ENCODE assay signal across 8 cellular contexts in genomic region chr11:47981667-47982404, GRCh38. TPM values are rescaled to one million over a fixed set of nuclear protein-coding genes. Genes with fewer than 3 reads are reported as not detected.
DNase-seq lines count a peak whose midpoint lies in the region; ATAC-seq lines count a peak whose summit lies in the region.

No MANE protein-coding gene starts in this region.

- peaks cover 26% of the 10 kb centered on the region for H3K4me1 Mint-ChIP-seq in activated T-helper 17 cell treated with anti-CD3 and anti-CD28 coated beads, Interleukin-2, amount 50 U/mL, for 72 hours

- H3K9ac ChIP-seq in iPS-18a (ENCODE audit: low read length), result no peak overlapping the region

- H3K9me3 Mint-ChIP-seq in activated T-helper 17 cell treated with anti-CD3 and anti-CD28 coated beads, Interleukin-2, amount 50 U/mL, for 72 hours, result no peaks in the 10 kb centered on the region

- H3K27me3 Mint-ChIP-seq in activated T-helper 17 cell treated with anti-CD3 and anti-CD28 coated beads, Interleukin-2, amount 50 U/mL, for 72 hours, result no peaks in the 10 kb centered on the region

- H3K4me3 Mint-ChIP-seq in activated T-helper 17 cell treated with anti-CD3 and anti-CD28 coated beads, Interleukin-2, amount 50 U/mL, for 72 hours, result peak overlapping the region; percentile 91

- H3K36me3 ChIP-seq in iPS-18a (ENCODE audit: control insufficient read depth, low read depth, low read length), result no peaks in the 10 kb centered on the region

- no peaks in the 10 kb centered on the region for H3K9me3 ChIP-seq in iPS-18a (ENCODE audit: control insufficient read depth, low read depth, low read length)

- H3K4me3 ChIP-seq in iPS-18a (ENCODE audit: low read length), result peak overlapping the region; percentile 64

- peak overlapping the region; percentile 95 for H3K27ac Mint-ChIP-seq in activated T-helper 17 cell treated with anti-CD3 and anti-CD28 coated beads, Interleukin-2, amount 50 U/mL, for 72 hours

- peak; percentile 54 for ATAC-seq in activated T-helper 17 cell treated with anti-CD3 and anti-CD28 coated beads, Interleukin-2, amount 50 U/mL, for 72 hours (replicated peaks)
- ATAC-seq in stimulated activated naive CD8-positive, alpha-beta T cell treated with anti-CD3 and anti-CD28 coated beads, Interleukin-15, Interleukin-2, amounts not matched to agents 100 U/mL and 50 U/mL, for 24 hours, result no peak
- ATAC-seq in HG03039 (IDR thresholded peaks at IDR 0.05; ENCODE audit: unreplicated experiment), result no peak

- H3K27ac ChIP-seq in iPS-18a (ENCODE audit: low read length), result no peak overlapping the region

- H3K27me3 ChIP-seq in iPS-18a (ENCODE audit: control insufficient read depth, insufficient read depth, low read length), result peaks cover 17% of the 10 kb centered on the region

- peaks cover 42% of the 10 kb centered on the region for H3K36me3 Mint-ChIP-seq in activated T-helper 17 cell treated with anti-CD3 and anti-CD28 coated beads, Interleukin-2, amount 50 U/mL, for 72 hours (ENCODE audit: low read depth)

- peak; percentile 65 for DNase-seq in activated CD8-positive, alpha-beta memory T cell treated with anti-CD3 and anti-CD28 coated beads, Interleukin-2, amount 50 U/mL, for 48 hours
- no peak for DNase-seq in activated CD8-positive, alpha-beta memory T cell treated with anti-CD3 and anti-CD28 coated beads for 24 hours
- DNase-seq in stimulated activated naive CD8-positive, alpha-beta T cell treated with anti-CD3 and anti-CD28 coated beads, Interleukin-15, Interleukin-2, amounts not matched to agents 100 U/mL and 50 U/mL, for 24 hours, result peak; percentile 38
- no peak for DNase-seq in NCI-H446 (lab: John Stamatoyannopoulos, UW)
- no peak for DNase-seq in pons (ENCODE audit: low spot score)

- peaks cover 11% of the 10 kb centered on the region for H3K4me1 ChIP-seq in iPS-18a (ENCODE audit: control insufficient read depth, low read depth, low read length)

RNA-seq across cellular contexts. Expression of gene PTPRJ, which starts 1.5 kb away (rescaled TPM):
- total RNA-seq in activated T-helper 17 cell treated with anti-CD3 and anti-CD28 coated beads, Interleukin-2, amount 50 U/mL, for 72 hours, result 10 to 100 TPM; 36.1 to 52.8 TPM

Comparison
In these comparisons a context has a peak if more than half of its experiments do, and no peak if none do; other contexts are left out.
1. DNase-seq: peak in activated CD8-positive, alpha-beta memory T cell treated with anti-CD3 and anti-CD28 coated beads, Interleukin-2, amount 50 U/mL, for 48 hours (single experiment) and stimulated activated naive CD8-positive, alpha-beta T cell treated with anti-CD3 and anti-CD28 coated beads, Interleukin-15, Interleukin-2, amounts not matched to agents 100 U/mL and 50 U/mL, for 24 hours (single experiment); none in activated CD8-positive, alpha-beta memory T cell treated with anti-CD3 and anti-CD28 coated beads for 24 hours (single experiment), NCI-H446 (0 of 2) and pons (single experiment).